30 cellular contexts compared by ENCODE assay signal in genomic region chr13:23147264-23147663, GRCh38. TPM values are rescaled to one million over a fixed set of nuclear protein-coding genes. Genes with fewer than 3 reads are reported as not detected.
"Had no signal": no experiment of that assay in that cellular context is flagged by ENCODE, and none has a peak within 500 bp of the region (broad histone marks: within the 10 kb centered on the region; RNA-seq: fewer than 3 reads in every experiment).

No MANE protein-coding gene starts in this region.

- H3K36me3 Mint-ChIP-seq: activated naive CD8-positive, alpha-beta T cell; stimulated activated memory B cell treated with anti-CD40 and anti-IgM and Interleukin-4, amounts not matched to agents 10 μg/mL and 1 μg/mL and 100 μg/mL, for 72 hours had no signal

- H3K4me3 Mint-ChIP-seq: activated B cell treated with CpG ODN at 0.5 μM for 24 hours; activated CD4-positive, alpha-beta T cell treated with anti-CD3 and anti-CD28 coated beads for 36 hours; activated naive CD8-positive, alpha-beta T cell; activated T-cell treated with anti-CD3 and anti-CD28 coated beads, Interleukin-2, amount 50 U/mL, for 4 hours; stimulated activated memory B cell treated with anti-CD40 and anti-IgM and Interleukin-4, amounts not matched to agents 10 μg/mL and 1 μg/mL and 100 μg/mL, for 72 hours had no signal

- H3K9me3 Mint-ChIP-seq: activated T-cell treated with anti-CD3 and anti-CD28 coated beads, Interleukin-2, amount 50 U/mL, for 4 hours; activated T-helper 2 cell treated with anti-CD3 and anti-CD28 coated beads, Interferon-gamma antibody, Interleukin-2, Interleukin-4, amounts not matched to agents 10 μg/mL and 5 μg/mL and 100 μg/mL, durations not matched to agents 14 hours and 24 hours and 36 hours; stimulated activated memory B cell treated with anti-CD40 and anti-IgM and Interleukin-4, amounts not matched to agents 10 μg/mL and 1 μg/mL and 100 μg/mL, for 72 hours had no signal

- ATAC-seq: activated CD4-positive, alpha-beta T cell treated with anti-CD3 and anti-CD28 coated beads for 36 hours; activated T-cell treated with anti-CD3 and anti-CD28 coated beads, Interleukin-2, amount 50 U/mL, for 4 hours; stimulated activated memory B cell treated with anti-CD40 and anti-IgM and Interleukin-4, amounts not matched to agents 10 μg/mL and 1 μg/mL and 100 μg/mL, for 72 hours had no signal

- H3K27ac Mint-ChIP-seq: activated B cell treated with CpG ODN at 0.5 μM for 24 hours; activated CD4-positive, alpha-beta T cell treated with anti-CD3 and anti-CD28 coated beads for 36 hours; activated naive CD8-positive, alpha-beta T cell; activated T-helper 2 cell treated with anti-CD3 and anti-CD28 coated beads, Interferon-gamma antibody, Interleukin-2, Interleukin-4, amounts not matched to agents 10 μg/mL and 5 μg/mL and 100 μg/mL, durations not matched to agents 14 hours and 24 hours and 36 hours; stimulated activated memory B cell treated with anti-CD40 and anti-IgM and Interleukin-4, amounts not matched to agents 10 μg/mL and 1 μg/mL and 100 μg/mL, for 72 hours had no signal

- H3K4me1 Mint-ChIP-seq: activated B cell treated with CpG ODN at 0.5 μM for 24 hours; activated CD4-positive, alpha-beta T cell treated with anti-CD3 and anti-CD28 coated beads for 36 hours; stimulated activated memory B cell treated with anti-CD40 and anti-IgM and Interleukin-4, amounts not matched to agents 10 μg/mL and 1 μg/mL and 100 μg/mL, for 72 hours had no signal

- DNase-seq: activated B cell treated with CpG ODN at 0.5 μM for 24 hours; activated CD4-positive, alpha-beta T cell treated with anti-CD3 and anti-CD28 coated beads for 36 hours; activated CD4-positive, alpha-beta T cell treated with anti-CD3 and anti-CD28 coated beads, Interleukin-2, amount 50 U/mL, for 48 hours; activated CD8-positive, alpha-beta memory T cell treated with anti-CD3 and anti-CD28 coated beads, Interleukin-2, amount 50 U/mL, for 48 hours; activated naive CD4-positive, alpha-beta T cell; activated T-cell treated with anti-CD3 and anti-CD28 coated beads, Interleukin-2, amount 50 U/mL, for 4 hours; adrenal gland; brain microvascular endothelial cell; caudate nucleus; effector memory CD4-positive, alpha-beta T cell; glutamatergic neuron; hippocampal formation; kidney glomerular epithelial cell; left ventricle myocardium inferior; mammary epithelial cell; midbrain; nucleus accumbens; posterior cingulate gyrus; right lobe of liver; small intestine; stimulated activated CD4-positive, alpha-beta T cell treated with anti-CD3 and anti-CD28 coated beads, Interleukin-2, amount 100 ng/mL, for 24 hours; T-helper 1 cell; T-helper 9 cell had no signal

RNA-seq across cellular contexts. Expression of gene SGCG, which starts 33.5 kb away (rescaled TPM):
- total RNA-seq: activated B cell treated with CpG ODN at 0.5 μM for 24 hours; activated CD4-positive, alpha-beta T cell treated with anti-CD3 and anti-CD28 coated beads for 36 hours; activated CD8-positive, alpha-beta memory T cell treated with anti-CD3 and anti-CD28 coated beads for 36 hours; activated T-cell treated with anti-CD3 and anti-CD28 coated beads, Interleukin-2, amount 50 U/mL, for 4 hours; activated T-helper 2 cell treated with anti-CD3 and anti-CD28 coated beads, Interferon-gamma antibody, Interleukin-2, Interleukin-4, amounts not matched to agents 10 μg/mL and 5 μg/mL and 100 μg/mL, durations not matched to agents 14 hours and 24 hours and 36 hours; ascending aorta; dermis microvascular lymphatic vessel endothelial cell; foreskin keratinocyte; mammary epithelial cell; right lobe of liver had no signal
